ENCODE assay signal across 8 cellular contexts in genomic region chrX:24260827-24261550, GRCh38. TPM values are rescaled to one million over a fixed set of nuclear protein-coding genes. Genes with fewer than 3 reads are reported as not detected.
DNase-seq lines count a peak whose midpoint lies in the region; ATAC-seq and TF ChIP-seq lines count a peak whose summit lies in the region.

No MANE protein-coding gene starts in this region.

- H3K4me3 ChIP-seq in GM12865 (ENCODE audit: low read depth, low read length) (no peak overlapping the region), GM23338 (no peak overlapping the region)

- no peak overlapping the region for H3K27ac ChIP-seq in GM23338 (ENCODE audit: low read depth)
- no peak overlapping the region for H3K27ac ChIP-seq in foreskin keratinocyte

- H3K4me2 ChIP-seq in GM23338: no peak overlapping the region

- no peaks in the 10 kb centered on the region for H4K20me1 ChIP-seq in GM23338 (replicated peaks; ENCODE audit: insufficient read depth)

- H3K27ac Mint-ChIP-seq in GM23338: no peak overlapping the region

- TF ChIP-seq CTCF in GM12865 (IDR thresholded peaks at IDR 0.05; ENCODE audit: insufficient read depth, low read depth, low read length, missing control alignments) (no peak), GM23338 (conservative IDR thresholded peaks at IDR 0.05; ENCODE audit: low read depth in 2 of 2) (no peak), foreskin keratinocyte (conservative IDR thresholded peaks at IDR 0.05) (no peak)

- H3K9me2 ChIP-seq in GM23338 (ENCODE audit: insufficient read depth): no peaks in the 10 kb centered on the region

- H3K4me1 ChIP-seq in GM23338 (ENCODE audit: insufficient read depth) (no peaks in the 10 kb centered on the region), foreskin keratinocyte (no peaks in the 10 kb centered on the region)

- H3K27me3 Mint-ChIP-seq in GM23338 (ENCODE audit: insufficient read depth, low read depth, poor library complexity): no peaks in the 10 kb centered on the region

- DNase-seq in GM12865 (ENCODE audit: low read depth) (peak; percentile 3), NOMO-1 (lab: John Stamatoyannopoulos, UW; ENCODE audit: unreplicated experiment in 2 of 2) (peak; percentile 66 to 89), dermis blood vessel endothelial cell (peak; percentile 57), putamen (ENCODE audit: low spot score) (peak; percentile 3), NK-92 (lab: John Stamatoyannopoulos, UW; ENCODE audit: unreplicated experiment) (no peak), GM23338 (ENCODE audit: low spot score) (no peak), foreskin keratinocyte (no peak)
- DNase-seq in effector CD4-positive, alpha-beta T cell: no peak

- ATAC-seq in GM23338: no peak
- no peak for ATAC-seq in foreskin keratinocyte

- no peaks in the 10 kb centered on the region for H3K36me3 ChIP-seq in GM23338 (ENCODE audit: insufficient read depth)

- H3K27me3 ChIP-seq in GM23338 (ENCODE audit: insufficient read depth) (no peaks in the 10 kb centered on the region), foreskin keratinocyte (no peaks in the 10 kb centered on the region)

- H3K9me3 Mint-ChIP-seq in GM23338: no peaks in the 10 kb centered on the region; the same call in 1 of the 3 replicates

- no peaks in the 10 kb centered on the region for H3F3A ChIP-seq in GM23338 (replicated peaks; ENCODE audit: low read depth)

- H3K4me1 Mint-ChIP-seq in GM23338: peaks cover 5% of the 10 kb centered on the region; the same call in 1 of the 3 replicates

- H2AFZ ChIP-seq in GM23338: no peak overlapping the region

- H3K36me3 Mint-ChIP-seq in GM23338 (ENCODE audit: low read depth): 0 out of 3 replicates have a peak, but pooled peaks cover 3% of the 10 kb centered on the region

- H3K79me2 ChIP-seq in GM23338 (replicated peaks; ENCODE audit: insufficient read depth): no peaks in the 10 kb centered on the region

- H3K4me3 Mint-ChIP-seq in GM23338: no peak overlapping the region

TF ChIP-seq in GM23338, 12 proteins besides CTCF, POLR2A, EP300 and RAD21:
- no peak for TF ChIP-seq ZNF114 (CRISPR knock-in tag; IDR thresholded peaks at IDR 0.05)
- TF ChIP-seq CREB1 (CRISPR knock-in tag; IDR thresholded peaks at IDR 0.05; ENCODE audit: low read depth): no peak
- TF ChIP-seq EZH2 (IDR thresholded peaks at IDR 0.05; ENCODE audit: low read depth, unreplicated experiment): no peak
- TF ChIP-seq STAT1 (IDR thresholded peaks at IDR 0.05; ENCODE audit: unreplicated experiment): no peak
- TF ChIP-seq, protein P1, sequence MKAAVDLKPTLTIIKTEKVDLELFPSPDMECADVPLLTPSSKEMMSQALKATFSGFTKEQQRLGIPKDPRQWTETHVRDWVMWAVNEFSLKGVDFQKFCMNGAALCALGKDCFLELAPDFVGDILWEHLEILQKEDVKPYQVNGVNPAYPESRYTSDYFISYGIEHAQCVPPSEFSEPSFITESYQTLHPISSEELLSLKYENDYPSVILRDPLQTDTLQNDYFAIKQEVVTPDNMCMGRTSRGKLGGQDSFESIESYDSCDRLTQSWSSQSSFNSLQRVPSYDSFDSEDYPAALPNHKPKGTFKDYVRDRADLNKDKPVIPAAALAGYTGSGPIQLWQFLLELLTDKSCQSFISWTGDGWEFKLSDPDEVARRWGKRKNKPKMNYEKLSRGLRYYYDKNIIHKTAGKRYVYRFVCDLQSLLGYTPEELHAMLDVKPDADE (IDR thresholded peaks at IDR 0.05): no peak

RNA-seq across cellular contexts. Expression of gene SUPT20HL2, which starts 52.9 kb away (rescaled TPM):
- total RNA-seq in dermis blood vessel endothelial cell (not detected in 2 replicates), foreskin keratinocyte (not detected in 2 replicates)
- not detected in 2 replicates for total RNA-seq in GM23338 (2014; rRNA removed; shearing (Covaris generic))
- polyA plus RNA-seq in GM23338 (2016; fragmentation: Nextera tagmentation; extraction: Ambion mirVana) (0.08 TPM in 1 of 2 replicates, not detected in the other), foreskin keratinocyte (not detected in 2 replicates)

Comparison
In these comparisons a context has a peak if more than half of its experiments do, and no peak if none do; other contexts are left out.
1. DNase-seq: peak in GM12865 (single experiment), NOMO-1 (2 of 2), dermis blood vessel endothelial cell (single experiment) and putamen (single experiment); none in NK-92 (single experiment), GM23338 (single experiment), effector CD4-positive, alpha-beta T cell (single experiment) and foreskin keratinocyte (0 of 2).